27 cellular contexts compared by ENCODE assay signal in genomic region chr1:227125929-227126545, GRCh38.
DNase-seq lines count a peak whose midpoint lies in the region; ATAC-seq and TF ChIP-seq lines count a peak whose summit lies in the region.
"Had no signal": no experiment of that assay in that cellular context is flagged by ENCODE, and none has a peak within 500 bp of the region (broad histone marks: within the 10 kb centered on the region; RNA-seq: fewer than 3 reads in every experiment).

No MANE protein-coding gene starts in this region.

- no peak overlapping the region for H3K9ac ChIP-seq in mesendoderm (ENCODE audit: low read length)

- POLR2A ChIA-PET in HEK293 (lab: Yijun Ruan, JAX): no interaction called here

- no peak overlapping the region for H2BK5ac ChIP-seq in mesendoderm (ENCODE audit: low read length)

- no peaks in the 10 kb centered on the region for H3K79me1 ChIP-seq in mesendoderm (ENCODE audit: low read length)

- H3K4me2 ChIP-seq in mesendoderm (ENCODE audit: low read length): no peak overlapping the region

- H3K27me3 ChIP-seq in mesendoderm (ENCODE audit: insufficient read depth, low read length, poor library complexity): no peaks in the 10 kb centered on the region
- H3K27me3 ChIP-seq: body of pancreas, neutrophil, sigmoid colon, testis had no signal

- H3K36me3 ChIP-seq in HEK293 (ENCODE audit: control insufficient read depth in 2 of 2, insufficient read depth in 1 of 2, low read length in 2 of 2) (peaks cover 3 to 6% of the 10 kb centered on the region in 2 experiments; a peak in 2 of 3 replicates), mesendoderm (ENCODE audit: control insufficient read depth, insufficient read depth, low read length) (no peaks in the 10 kb centered on the region)
- H3K36me3 ChIP-seq: neutrophil had no signal

- H3K4me3 ChIP-seq in HEK293 (ENCODE audit: low read depth, low read length): no peak overlapping the region
- H3K4me3 ChIP-seq in mesendoderm (ENCODE audit: low read length): no peak overlapping the region
- H3K4me3 ChIP-seq: body of pancreas, psoas muscle, sigmoid colon, testis had no signal

- no peak for ATAC-seq in sciatic nerve
- ATAC-seq: activated T-cell treated with anti-CD3 and anti-CD28 coated beads, Interleukin-2, amount 50 U/mL, for 72 hours; body of pancreas; left ventricle myocardium superior; psoas muscle; SK-N-SH treated with all-trans-retinoic acid at 6 μM for 48 hours had no signal

- H2BK15ac ChIP-seq in mesendoderm (replicated peaks; ENCODE audit: low read depth): no peak overlapping the region

- H4K8ac ChIP-seq in mesendoderm (ENCODE audit: low read depth, low read length): no peak overlapping the region

- H3K9me3 ChIP-seq in HEK293 (ENCODE audit: control insufficient read depth, insufficient read depth, low read depth, low read length): no peaks in the 10 kb centered on the region
- H3K9me3 ChIP-seq: body of pancreas, Caco-2, neutrophil, psoas muscle, sigmoid colon, testis had no signal

- no peak overlapping the region for H3K56ac ChIP-seq in mesendoderm (ENCODE audit: low read length)

- H2AK5ac ChIP-seq in mesendoderm (ENCODE audit: low read length): no peak overlapping the region

- H3K4me1 ChIP-seq in HEK293 (ENCODE audit: control insufficient read depth, insufficient read depth, low read length) (no peaks in the 10 kb centered on the region), mesendoderm (ENCODE audit: control insufficient read depth, low read depth, low read length) (no peaks in the 10 kb centered on the region)
- H3K4me1 ChIP-seq: Caco-2, psoas muscle, sigmoid colon, testis had no signal

- no peak overlapping the region for H2BK120ac ChIP-seq in mesendoderm (ENCODE audit: low read depth, low read length)

- no peak overlapping the region for H3K4ac ChIP-seq in mesendoderm (ENCODE audit: low read depth, low read length)

- H3K23ac ChIP-seq in mesendoderm (ENCODE audit: low read length): no peak overlapping the region

- WGBS in mesendoderm (ENCODE audit: extremely low coverage, insufficient coverage, low lambda C conversion rate): no CpG with 5 or more reads among the region's 3 CpGs

- no peak overlapping the region for H3K18ac ChIP-seq in mesendoderm (ENCODE audit: low read length)

- H4K5ac ChIP-seq in mesendoderm (ENCODE audit: low read length): no peak overlapping the region

- no peaks in the 10 kb centered on the region for H3K79me2 ChIP-seq in mesendoderm (ENCODE audit: control insufficient read depth, insufficient read depth, low read length)

- H3K27ac ChIP-seq in HEK293 (ENCODE audit: extremely low read depth, low read depth, low read length) (no peak overlapping the region), mesendoderm (ENCODE audit: low read depth, low read length) (no peak overlapping the region)
- H3K27ac ChIP-seq: 22Rv1, body of pancreas, neutrophil, psoas muscle, sigmoid colon, testis had no signal

- TF ChIP-seq CTCF in HEK293 (tag by site-specific recombination; IDR thresholded peaks at IDR 0.05): no peak

- intact Hi-C loops in sciatic nerve (cut with DNase I): no loop called here

- CTCF ChIA-PET in HEK293 (lab: Yijun Ruan, JAX): interaction anchor here (0.6 kb wide), 1 partner anchor 12 kb away, joined by 3 read pairs; no protein-coding TSS in a partner anchor

- DNase-seq in DMS153 (lab: John Stamatoyannopoulos, UW) (peak; percentile 28), DMS153 treated with DMSO at 0.1 percent for 48 hours (lab: John Stamatoyannopoulos, UW; ENCODE audit: unreplicated experiment) (no peak), NCI-H69 (lab: John Stamatoyannopoulos, UW) (peak; percentile 74), mesendoderm (peak; percentile 36), sciatic nerve (ENCODE audit: low spot score) (no peak), NOMO-1 (lab: John Stamatoyannopoulos, UW; ENCODE audit: unreplicated experiment in 2 of 2) (no peak)
- no peak for DNase-seq in stimulated activated CD4-positive, alpha-beta T cell treated with anti-CD3 and anti-CD28 coated beads, Interleukin-15, amount 100 ng/mL, for 24 hours
- DNase-seq: activated CD4-positive, alpha-beta memory T cell treated with anti-CD3 and anti-CD28 coated beads for 36 hours; activated T-cell treated with anti-CD3 and anti-CD28 coated beads, Interleukin-2, amount 50 U/mL, for 72 hours; body of pancreas; C1 segment of cervical spinal cord; Caco-2; DMS79; GF-D8; IMR-90; left ventricle myocardium superior; MV-4-11; NCI-H1694 treated with DMSO at 0.1 percent for 48 hours; NCI-H226; psoas muscle; sigmoid colon; stimulated activated naive CD4-positive, alpha-beta T cell treated with Interleukin-2 at 50 U/mL for 16 hours; testis had no signal

TF ChIP-seq in HEK293, 187 proteins besides CTCF, POLR2A, EP300 and RAD21:
- TF ChIP-seq GLIS1 (tag by site-specific recombination; IDR thresholded peaks at IDR 0.05) (peak; percentile 54), ZNF280D (tag by site-specific recombination; IDR thresholded peaks at IDR 0.05) (no peak), GFI1B (tag by site-specific recombination; IDR thresholded peaks at IDR 0.05) (no peak), ZNF10 (tag by site-specific recombination; IDR thresholded peaks at IDR 0.05) (no peak), ZNF366 (tag by site-specific recombination; conservative IDR thresholded peaks at IDR 0.05) (0 out of 2 replicates have a peak, but pooled peaks have one; percentile 22), ZBTB44 (tag by site-specific recombination; IDR thresholded peaks at IDR 0.05) (0 out of 2 replicates have a peak, but pooled peaks have one; percentile 21), SCRT1 (tag by site-specific recombination; IDR thresholded peaks at IDR 0.05; ENCODE audit: borderline replicate concordance) (no peak), ELK4 (IDR thresholded peaks at IDR 0.05; ENCODE audit: borderline replicate concordance, low read depth, low read length) (no peak), ZNF302 (tag by site-specific recombination; IDR thresholded peaks at IDR 0.05; ENCODE audit: low read depth) (no peak), ZNF214 (tag by site-specific recombination; IDR thresholded peaks at IDR 0.05; ENCODE audit: borderline replicate concordance) (no peak)

Comparison
In these comparisons a context has a peak if more than half of its experiments do, and no peak if none do; other contexts are left out.
1. DNase-seq: peak in DMS153 (single experiment), NCI-H69 (single experiment) and mesendoderm (single experiment); none in DMS153 treated with DMSO at 0.1 percent for 48 hours (single experiment), sciatic nerve (single experiment), NOMO-1 (0 of 2) and stimulated activated CD4-positive, alpha-beta T cell treated with anti-CD3 and anti-CD28 coated beads, Interleukin-15, amount 100 ng/mL, for 24 hours (single experiment).